12 cellular contexts compared by ENCODE assay signal in genomic region chr4:104719539-104720230, GRCh38.
DNase-seq lines count a peak whose midpoint lies in the region; ATAC-seq lines count a peak whose summit lies in the region.
"Had no signal": no experiment of that assay in that cellular context is flagged by ENCODE, and none has a peak within 500 bp of the region (broad histone marks: within the 10 kb centered on the region; RNA-seq: fewer than 3 reads in every experiment).

No MANE protein-coding gene starts in this region.

- DNase-seq in NK-92 (lab: John Stamatoyannopoulos, UW; ENCODE audit: unreplicated experiment) (no peak), SKM-1 treated with dmso at 0.1 percent for 144 hours (lab: John Stamatoyannopoulos, UW; ENCODE audit: unreplicated experiment) (no peak), H4 (ENCODE audit: low spot score) (no peak), NCI-H1048 (lab: John Stamatoyannopoulos, UW) (no peak)
- DNase-seq: activated CD4-positive, alpha-beta T cell treated with anti-CD3 and anti-CD28 coated beads for 1 hour; activated effector memory CD4-positive, alpha-beta T cell treated with Interleukin-2 at 50 U/mL for 16 hours; NCI-H2029; spleen had no signal

- ATAC-seq in GM18499 (IDR thresholded peaks at IDR 0.05; ENCODE audit: insufficient read depth, unreplicated experiment) (peak; percentile 98), GM19455 (IDR thresholded peaks at IDR 0.05; ENCODE audit: unreplicated experiment) (peak; percentile 97), HG02798 (IDR thresholded peaks at IDR 0.05; ENCODE audit: poor library complexity, unreplicated experiment) (peak; percentile 98), HG03378 (IDR thresholded peaks at IDR 0.05; ENCODE audit: unreplicated experiment) (peak; percentile 99)
